In the genomic region with DNA sequence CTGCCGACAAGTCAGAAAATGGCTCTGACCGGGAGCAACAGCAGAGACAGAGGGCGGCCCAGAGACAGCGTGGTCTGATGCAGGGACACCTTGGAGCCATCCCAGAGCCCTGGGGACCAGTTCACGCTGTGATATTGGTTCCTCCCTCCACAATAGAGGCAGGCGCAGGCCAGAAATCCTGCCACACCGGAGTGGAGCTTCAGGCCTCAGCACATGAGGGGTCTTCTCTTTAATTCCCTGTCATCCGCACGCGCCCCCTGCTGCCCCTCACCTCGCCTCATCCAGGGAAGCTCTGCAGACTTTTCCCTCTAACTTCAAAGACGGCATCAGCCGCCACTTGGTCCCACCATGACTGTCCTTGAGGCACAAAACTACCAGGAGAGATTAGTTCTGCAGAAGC, we compare ENCODE assay signal across 13 cellular contexts.
"Had no signal": no experiment of that assay in that cellular context is flagged by ENCODE, and none has a peak within 500 bp of the region (broad histone marks: within the 10 kb centered on the region; RNA-seq: fewer than 3 reads in every experiment).

No MANE protein-coding gene starts in this region.

- H3K27ac Mint-ChIP-seq: activated naive CD8-positive, alpha-beta T cell treated with anti-CD3 and anti-CD28 coated beads, Interleukin-2, amount 10 ng/mL, durations not matched to agents 7 days and 5 days; activated T-cell treated with anti-CD3 and anti-CD28 coated beads, Interleukin-2, amount 50 U/mL, for 72 hours; stimulated activated naive CD8-positive, alpha-beta T cell treated with anti-CD3 and anti-CD28 coated beads, Interleukin-15, Interleukin-2, amounts not matched to agents 100 ng/mL and 50 ng/mL, for 24 hours had no signal

- H3K27ac ChIP-seq: heart left ventricle, thoracic aorta had no signal

- H3K4me3 ChIP-seq: heart left ventricle, thoracic aorta had no signal

- H3K4me3 Mint-ChIP-seq: activated naive CD8-positive, alpha-beta T cell treated with anti-CD3 and anti-CD28 coated beads, Interleukin-2, amount 10 ng/mL, durations not matched to agents 7 days and 5 days; activated T-cell treated with anti-CD3 and anti-CD28 coated beads, Interleukin-2, amount 50 U/mL, for 72 hours; stimulated activated naive CD8-positive, alpha-beta T cell treated with anti-CD3 and anti-CD28 coated beads, Interleukin-15, Interleukin-2, amounts not matched to agents 100 ng/mL and 50 ng/mL, for 24 hours had no signal

- H3K36me3 ChIP-seq: heart left ventricle, thoracic aorta had no signal

- H3K27me3 ChIP-seq: heart left ventricle had no signal

- ATAC-seq: activated T-cell treated with anti-CD3 and anti-CD28 coated beads, Interleukin-2, amount 50 U/mL, for 72 hours; heart left ventricle had no signal

- DNase-seq: activated CD4-positive, alpha-beta T cell treated with anti-CD3 and anti-CD28 coated beads, Interleukin-2, amount 50 U/mL, for 4 hours; activated naive CD8-positive, alpha-beta T cell treated with anti-CD3 and anti-CD28 coated beads, Interleukin-2, amount 10 ng/mL, durations not matched to agents 7 days and 5 days; activated T-cell treated with anti-CD3 and anti-CD28 coated beads, Interleukin-2, amount 50 U/mL, for 72 hours; anterior cingulate cortex; heart left ventricle; kidney; naive B cell; occipital lobe; stimulated activated CD4-positive, alpha-beta T cell treated with anti-CD3 and anti-CD28 coated beads, Interleukin-15, amount 100 ng/mL, for 24 hours; stimulated activated CD4-positive, alpha-beta T cell treated with anti-CD3 and anti-CD28 coated beads, Interleukin-4, amount 100 ng/mL, for 24 hours; T-helper 2 cell had no signal

- H3K9me3 ChIP-seq: heart left ventricle, thoracic aorta had no signal

- H3K36me3 Mint-ChIP-seq: activated naive CD8-positive, alpha-beta T cell treated with anti-CD3 and anti-CD28 coated beads, Interleukin-2, amount 10 ng/mL, durations not matched to agents 7 days and 5 days; naive B cell had no signal

- H3K9me3 Mint-ChIP-seq: activated T-cell treated with anti-CD3 and anti-CD28 coated beads, Interleukin-2, amount 50 U/mL, for 72 hours; naive B cell; stimulated activated naive CD8-positive, alpha-beta T cell treated with anti-CD3 and anti-CD28 coated beads, Interleukin-15, Interleukin-2, amounts not matched to agents 100 ng/mL and 50 ng/mL, for 24 hours had no signal
